In the genomic region with DNA sequence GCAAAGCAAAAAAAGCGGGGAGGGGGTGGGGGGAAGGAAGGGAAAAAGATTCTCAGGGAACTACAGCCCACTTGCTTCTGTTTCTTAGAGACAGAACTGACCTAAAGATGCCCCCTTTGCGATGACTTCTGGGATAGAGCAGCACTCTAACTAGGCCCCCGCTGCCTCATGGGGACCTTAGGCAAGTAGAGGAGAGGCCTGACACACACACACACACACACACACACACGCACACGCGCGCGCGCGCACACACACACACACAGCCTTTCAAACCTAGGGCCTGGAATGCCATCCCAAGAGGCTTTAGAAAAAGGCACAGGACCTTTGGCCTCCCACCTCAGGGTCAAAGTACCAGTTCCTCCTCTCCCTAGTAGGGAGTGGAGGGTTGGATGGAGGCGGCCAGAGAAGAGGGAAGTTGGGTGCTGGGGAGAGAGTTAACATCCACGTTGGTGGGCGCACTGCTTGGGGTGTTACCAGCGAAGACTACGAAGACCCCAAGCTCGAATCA, we compare ENCODE assay signal across 12 cellular contexts. TPM values are rescaled to one million over a fixed set of nuclear protein-coding genes. Genes with fewer than 3 reads are reported as not detected.
DNase-seq lines count a peak whose midpoint lies in the region; ATAC-seq and TF ChIP-seq lines count a peak whose summit lies in the region.
"Had no signal": no experiment of that assay in that cellular context is flagged by ENCODE, and none has a peak within 500 bp of the region (broad histone marks: within the 10 kb centered on the region; RNA-seq: fewer than 3 reads in every experiment).

No MANE protein-coding gene starts in this region.

- H3K27me3 ChIP-seq in SK-N-SH (ENCODE audit: insufficient read depth) (no peaks in the 10 kb centered on the region), upper lobe of right lung (no peaks in the 10 kb centered on the region)

- H3K4me1 ChIP-seq in SK-N-SH (ENCODE audit: control insufficient read depth in 1 of 2, insufficient read depth in 2 of 2, low read depth in 1 of 2, low read length in 1 of 2) (peaks cover 5 to 30% of the 10 kb centered on the region in 2 experiments), upper lobe of right lung (no peaks in the 10 kb centered on the region)

- H2AFZ ChIP-seq in SK-N-SH (ENCODE audit: low read depth), result no peak overlapping the region; the same call in 1 of the 2 replicates

- H3K9me3 ChIP-seq in SK-N-SH (no peaks in the 10 kb centered on the region; the same call in 1 of the 2 replicates), upper lobe of right lung (no peaks in the 10 kb centered on the region)

- H3K9ac ChIP-seq in SK-N-SH, result peak overlapping the region; percentile 74

- H3K4me2 ChIP-seq in SK-N-SH, result peak overlapping the region; percentile 70; the same call in 1 of the 2 replicates

- intact Hi-C loops in upper lobe of right lung (cut with DNase I), result loop anchor here (10.0 kb wide), 1 partner anchor 99 kb away; no protein-coding TSS in a partner anchor

- no peaks in the 10 kb centered on the region for H4K20me1 ChIP-seq in SK-N-SH (ENCODE audit: insufficient read depth)

- peak overlapping the region in 1 of 2 experiments; percentile 94; a peak in 3 of 4 replicates for H3K27ac ChIP-seq in SK-N-SH (ENCODE audit: low read depth in 2 of 2, low read length in 1 of 2)
- peak overlapping the region; percentile 85 for H3K27ac ChIP-seq in upper lobe of right lung
- H3K27ac ChIP-seq in substantia nigra (ENCODE audit: low read depth, low read length, poor library complexity, severe bottlenecking), result no peak overlapping the region
- H3K27ac ChIP-seq: 22Rv1 had no signal

- peak overlapping the region; percentile 96 to 100 (median 96) for H3K4me3 Mint-ChIP-seq in nephron
- H3K4me3 Mint-ChIP-seq: activated CD8-positive, alpha-beta T cell treated with anti-CD3 and anti-CD28 coated beads for 36 hours had no signal

- WGBS in SK-N-SH (ENCODE audit: low lambda C conversion rate), result 86% methylated on average over 16 of the region's 16 CpGs

- no peak for TF ChIP-seq RAD21 in SK-N-SH (IDR thresholded peaks at IDR 0.05; ENCODE audit: low read length)

- TF ChIP-seq CTCF in SK-N-SH (IDR thresholded peaks at IDR 0.05) (no peak), fibroblast of villous mesenchyme (IDR thresholded peaks at IDR 0.05; ENCODE audit: insufficient read depth, low read depth, low read length) (no peak), nephron (IDR thresholded peaks at IDR 0.05; ENCODE audit: unreplicated experiment in 3 of 3) (no peak), upper lobe of right lung (IDR thresholded peaks at IDR 0.05) (no peak)

- no peaks in the 10 kb centered on the region for H3K36me3 ChIP-seq in SK-N-SH (replicated peaks in 1 of 2; ENCODE audit: control insufficient read depth in 1 of 2, insufficient read depth in 2 of 2, low read length in 1 of 2)
- no peaks in the 10 kb centered on the region for H3K36me3 ChIP-seq in upper lobe of right lung

- DNase-seq in SK-N-SH (no peak), fibroblast of villous mesenchyme (ENCODE audit: low read depth) (peak; percentile 59), upper lobe of right lung (no peak), substantia nigra (lab: John Stamatoyannopoulos, UW) (no peak)
- no peak for DNase-seq in activated CD4-positive, alpha-beta T cell treated with anti-CD3 and anti-CD28 coated beads for 4 hours
- DNase-seq in activated effector memory CD4-positive, alpha-beta T cell treated with anti-CD3 and anti-CD28 coated beads, Interleukin-2, amount 50 U/mL, for 16 hours, result no peak
- DNase-seq: activated CD8-positive, alpha-beta T cell treated with anti-CD3 and anti-CD28 coated beads for 36 hours; NCI-H1105 treated with DMSO at 0.1 percent for 48 hours had no signal

- TF ChIP-seq EP300 in SK-N-SH (IDR thresholded peaks at IDR 0.05; ENCODE audit: borderline replicate concordance in 1 of 2, low read depth in 1 of 2, low read length in 1 of 2), result no peak

- peaks cover 6% of the 10 kb centered on the region for H3K27me3 Mint-ChIP-seq in nephron (ENCODE audit: low read depth)

- H3K9me3 Mint-ChIP-seq in nephron, result no peaks in the 10 kb centered on the region
- H3K9me3 Mint-ChIP-seq: activated CD8-positive, alpha-beta T cell treated with anti-CD3 and anti-CD28 coated beads for 36 hours had no signal

- H3K4me1 Mint-ChIP-seq in nephron, result peaks cover 49% of the 10 kb centered on the region

- ATAC-seq in SK-N-SH treated with all-trans-retinoic acid at 6 μM for 48 hours, result no peak
- ATAC-seq in upper lobe of right lung, result no peak
- ATAC-seq: Panc1 had no signal

- H3K79me2 ChIP-seq in SK-N-SH (ENCODE audit: insufficient read depth), result no peaks in the 10 kb centered on the region

- H3K4me3 ChIP-seq in SK-N-SH (ENCODE audit: low read depth in 2 of 2, low read length in 1 of 2), result no peak overlapping the region
- H3K4me3 ChIP-seq in fibroblast of villous mesenchyme (ENCODE audit: low read depth, low read length), result peak overlapping the region; percentile 83
- H3K4me3 ChIP-seq in upper lobe of right lung, result peak overlapping the region; percentile 57

- H3K27ac Mint-ChIP-seq in nephron, result peak overlapping the region; percentile 98 to 100 (median 99)
- H3K27ac Mint-ChIP-seq: activated CD8-positive, alpha-beta T cell treated with anti-CD3 and anti-CD28 coated beads for 36 hours had no signal

- CTCF ChIA-PET in SK-N-SH (lab: Yijun Ruan, JAX), result interaction anchor here (3.3 kb wide), 1 partner anchor 100 kb away, joined by 67 read pairs; no protein-coding TSS in a partner anchor

- no peaks in the 10 kb centered on the region for H3K9me2 ChIP-seq in SK-N-SH

- H3F3A ChIP-seq in SK-N-SH (replicated peaks; ENCODE audit: insufficient read depth), result peaks cover 32% of the 10 kb centered on the region

- POLR2A ChIA-PET in SK-N-SH (lab: Yijun Ruan, JAX), result no interaction called here

- H3K36me3 Mint-ChIP-seq in nephron (ENCODE audit: low read depth), result peaks cover 16% of the 10 kb centered on the region

TF ChIP-seq in SK-N-SH, 30 proteins besides CTCF, POLR2A, EP300 and RAD21 (continues in another document):
- TF ChIP-seq, protein P1, sequence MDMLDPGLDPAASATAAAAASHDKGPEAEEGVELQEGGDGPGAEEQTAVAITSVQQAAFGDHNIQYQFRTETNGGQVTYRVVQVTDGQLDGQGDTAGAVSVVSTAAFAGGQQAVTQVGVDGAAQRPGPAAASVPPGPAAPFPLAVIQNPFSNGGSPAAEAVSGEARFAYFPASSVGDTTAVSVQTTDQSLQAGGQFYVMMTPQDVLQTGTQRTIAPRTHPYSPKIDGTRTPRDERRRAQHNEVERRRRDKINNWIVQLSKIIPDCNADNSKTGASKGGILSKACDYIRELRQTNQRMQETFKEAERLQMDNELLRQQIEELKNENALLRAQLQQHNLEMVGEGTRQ (IDR thresholded peaks at IDR 0.05; ENCODE audit: borderline replicate concordance, low read depth, low read length), result no peak
- TF ChIP-seq FOSL2 (IDR thresholded peaks at IDR 0.05; ENCODE audit: borderline replicate concordance, low read depth), result no peak
- TF ChIP-seq MEF2A (IDR thresholded peaks at IDR 0.05; ENCODE audit: borderline replicate concordance, low read depth), result no peak

TF ChIP-seq in SK-N-SH treated with all-trans-retinoic acid at 6 μM for 48 hours, 23 proteins besides CTCF, POLR2A, EP300 and RAD21 (continues in another document):
- TF ChIP-seq GLIS3 (CRISPR knock-in tag; IDR thresholded peaks at IDR 0.05) (no peak), SNAI2 (CRISPR knock-in tag; IDR thresholded peaks at IDR 0.05) (no peak), PPARA (CRISPR knock-in tag; IDR thresholded peaks at IDR 0.05; ENCODE audit: borderline replicate concordance) (no peak), ESRRG (CRISPR knock-in tag; IDR thresholded peaks at IDR 0.05) (no peak)
- TF ChIP-seq, protein P2, sequence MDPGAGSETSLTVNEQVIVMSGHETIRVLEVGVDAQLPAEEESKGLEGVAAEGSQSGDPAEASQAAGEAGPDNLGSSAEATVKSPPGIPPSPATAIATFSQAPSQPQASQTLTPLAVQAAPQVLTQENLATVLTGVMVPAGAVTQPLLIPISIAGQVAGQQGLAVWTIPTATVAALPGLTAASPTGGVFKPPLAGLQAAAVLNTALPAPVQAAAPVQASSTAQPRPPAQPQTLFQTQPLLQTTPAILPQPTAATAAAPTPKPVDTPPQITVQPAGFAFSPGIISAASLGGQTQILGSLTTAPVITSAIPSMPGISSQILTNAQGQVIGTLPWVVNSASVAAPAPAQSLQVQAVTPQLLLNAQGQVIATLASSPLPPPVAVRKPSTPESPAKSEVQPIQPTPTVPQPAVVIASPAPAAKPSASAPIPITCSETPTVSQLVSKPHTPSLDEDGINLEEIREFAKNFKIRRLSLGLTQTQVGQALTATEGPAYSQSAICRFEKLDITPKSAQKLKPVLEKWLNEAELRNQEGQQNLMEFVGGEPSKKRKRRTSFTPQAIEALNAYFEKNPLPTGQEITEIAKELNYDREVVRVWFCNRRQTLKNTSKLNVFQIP (CRISPR knock-in tag; IDR thresholded peaks at IDR 0.05; ENCODE audit: borderline replicate concordance, low read depth), result no peak
- TF ChIP-seq, protein P3, sequence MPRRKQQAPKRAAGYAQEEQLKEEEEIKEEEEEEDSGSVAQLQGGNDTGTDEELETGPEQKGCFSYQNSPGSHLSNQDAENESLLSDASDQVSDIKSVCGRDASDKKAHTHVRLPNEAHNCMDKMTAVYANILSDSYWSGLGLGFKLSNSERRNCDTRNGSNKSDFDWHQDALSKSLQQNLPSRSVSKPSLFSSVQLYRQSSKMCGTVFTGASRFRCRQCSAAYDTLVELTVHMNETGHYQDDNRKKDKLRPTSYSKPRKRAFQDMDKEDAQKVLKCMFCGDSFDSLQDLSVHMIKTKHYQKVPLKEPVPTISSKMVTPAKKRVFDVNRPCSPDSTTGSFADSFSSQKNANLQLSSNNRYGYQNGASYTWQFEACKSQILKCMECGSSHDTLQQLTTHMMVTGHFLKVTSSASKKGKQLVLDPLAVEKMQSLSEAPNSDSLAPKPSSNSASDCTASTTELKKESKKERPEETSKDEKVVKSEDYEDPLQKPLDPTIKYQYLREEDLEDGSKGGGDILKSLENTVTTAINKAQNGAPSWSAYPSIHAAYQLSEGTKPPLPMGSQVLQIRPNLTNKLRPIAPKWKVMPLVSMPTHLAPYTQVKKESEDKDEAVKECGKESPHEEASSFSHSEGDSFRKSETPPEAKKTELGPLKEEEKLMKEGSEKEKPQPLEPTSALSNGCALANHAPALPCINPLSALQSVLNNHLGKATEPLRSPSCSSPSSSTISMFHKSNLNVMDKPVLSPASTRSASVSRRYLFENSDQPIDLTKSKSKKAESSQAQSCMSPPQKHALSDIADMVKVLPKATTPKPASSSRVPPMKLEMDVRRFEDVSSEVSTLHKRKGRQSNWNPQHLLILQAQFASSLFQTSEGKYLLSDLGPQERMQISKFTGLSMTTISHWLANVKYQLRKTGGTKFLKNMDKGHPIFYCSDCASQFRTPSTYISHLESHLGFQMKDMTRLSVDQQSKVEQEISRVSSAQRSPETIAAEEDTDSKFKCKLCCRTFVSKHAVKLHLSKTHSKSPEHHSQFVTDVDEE (CRISPR knock-in tag; IDR thresholded peaks at IDR 0.05), result no peak

RNA-seq across cellular contexts. Expression of a gene that starts 1.4 kb away (rescaled TPM):
- 4.5 and 11.4 TPM in 2 replicates for polyA plus RNA-seq in SK-N-SH (2012; rRNA removed)
- 6.5 and 7.3 TPM in 2 replicates for polyA plus RNA-seq in SK-N-SH (2012; cell fraction: cytosol; rRNA removed)
- polyA plus RNA-seq in SK-N-SH (2012; cell fraction: nucleus; rRNA removed), result 13.4 and 14.1 TPM in 2 replicates
- 2,828 and 5,152 TPM in 2 replicates for total RNA-seq in fibroblast of villous mesenchyme
- 321 TPM for total RNA-seq in upper lobe of right lung

Comparison
In these comparisons a context has a peak if more than half of its experiments do, and no peak if none do; other contexts are left out.
1. H3K4me3 ChIP-seq: peak in fibroblast of villous mesenchyme (single experiment) and upper lobe of right lung (single experiment); none in SK-N-SH (0 of 2).